In genomic region chr3:58047806-58048205, GRCh38 we compare ENCODE assay signal across 1 cellular context.
TF ChIP-seq lines count a peak whose summit lies in the region.

No MANE protein-coding gene starts in this region.

TF ChIP-seq in WTC11, 78 proteins besides CTCF, POLR2A, EP300 and RAD21 (continued from another document):
- TF ChIP-seq AFF4 (CRISPR knock-in tag; IDR thresholded peaks at IDR 0.05; ENCODE audit: borderline replicate concordance): no peak
- TF ChIP-seq ZNF219 (CRISPR knock-in tag; IDR thresholded peaks at IDR 0.05; ENCODE audit: borderline replicate concordance): no peak
- TF ChIP-seq JUN (CRISPR knock-in tag; IDR thresholded peaks at IDR 0.05): no peak
- no peak for TF ChIP-seq ZNF138 (CRISPR knock-in tag; conservative IDR thresholded peaks at IDR 0.05)
- TF ChIP-seq, protein P1, sequence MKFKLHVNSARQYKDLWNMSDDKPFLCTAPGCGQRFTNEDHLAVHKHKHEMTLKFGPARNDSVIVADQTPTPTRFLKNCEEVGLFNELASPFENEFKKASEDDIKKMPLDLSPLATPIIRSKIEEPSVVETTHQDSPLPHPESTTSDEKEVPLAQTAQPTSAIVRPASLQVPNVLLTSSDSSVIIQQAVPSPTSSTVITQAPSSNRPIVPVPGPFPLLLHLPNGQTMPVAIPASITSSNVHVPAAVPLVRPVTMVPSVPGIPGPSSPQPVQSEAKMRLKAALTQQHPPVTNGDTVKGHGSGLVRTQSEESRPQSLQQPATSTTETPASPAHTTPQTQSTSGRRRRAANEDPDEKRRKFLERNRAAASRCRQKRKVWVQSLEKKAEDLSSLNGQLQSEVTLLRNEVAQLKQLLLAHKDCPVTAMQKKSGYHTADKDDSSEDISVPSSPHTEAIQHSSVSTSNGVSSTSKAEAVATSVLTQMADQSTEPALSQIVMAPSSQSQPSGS (CRISPR knock-in tag; IDR thresholded peaks at IDR 0.05; ENCODE audit: borderline replicate concordance, low read depth): no peak
TF ChIP-seq in WTC11: peak in this region for 0.
